In genomic region chr14:93331375-93332031, GRCh38 we compare ENCODE assay signal across 8 cellular contexts. TPM values are rescaled to one million over a fixed set of nuclear protein-coding genes. Genes with fewer than 3 reads are reported as not detected.
A peak's percentile ranks its signal among the peaks of the same experiment; 100 is the strongest.
DNase-seq lines count a peak whose midpoint lies in the region; ATAC-seq, FAIRE-seq and TF ChIP-seq lines count a peak whose summit lies in the region.

No MANE protein-coding gene starts in this region.

- H3K27me3 ChIP-seq in upper lobe of right lung: no peaks in the 10 kb centered on the region

- ATAC-seq in upper lobe of right lung: no peak
- no peak for ATAC-seq in HG03196 (IDR thresholded peaks at IDR 0.05; ENCODE audit: unreplicated experiment)

- H3K36me3 Mint-ChIP-seq in activated T-cell treated with anti-CD3 and anti-CD28 coated beads, Interleukin-2, amount 50 U/mL, for 24 hours (ENCODE audit: low read depth): peaks cover 12% of the 10 kb centered on the region

- peaks cover 61% of the 10 kb centered on the region for H3K4me1 Mint-ChIP-seq in activated T-cell treated with anti-CD3 and anti-CD28 coated beads, Interleukin-2, amount 50 U/mL, for 24 hours (ENCODE audit: low read depth)

- no peaks in the 10 kb centered on the region for H3K9me3 Mint-ChIP-seq in activated T-cell treated with anti-CD3 and anti-CD28 coated beads, Interleukin-2, amount 50 U/mL, for 24 hours

- H3K27ac ChIP-seq in upper lobe of right lung: peak overlapping the region; percentile 95

- no peak for TF ChIP-seq POLR2A in GM12892 (IDR thresholded peaks at IDR 0.05; ENCODE audit: low read depth, low read length)

- H3K36me3 ChIP-seq in upper lobe of right lung: no peaks in the 10 kb centered on the region

- H3K4me1 ChIP-seq in upper lobe of right lung: peaks cover 36% of the 10 kb centered on the region

- intact Hi-C loops in upper lobe of right lung (cut with DNase I): no loop called here

- H3K4me3 ChIP-seq in cardiac fibroblast (replicated peaks in 1 of 2; ENCODE audit: low read depth in 2 of 2, low read length in 2 of 2) (peak overlapping the region; percentile 73), upper lobe of right lung (peak overlapping the region; percentile 75)

- H3K27me3 Mint-ChIP-seq in activated T-cell treated with anti-CD3 and anti-CD28 coated beads, Interleukin-2, amount 50 U/mL, for 24 hours: no peaks in the 10 kb centered on the region

- no peaks in the 10 kb centered on the region for H3K9me3 ChIP-seq in upper lobe of right lung

- peak overlapping the region; percentile 92 for H3K27ac Mint-ChIP-seq in activated T-cell treated with anti-CD3 and anti-CD28 coated beads, Interleukin-2, amount 50 U/mL, for 24 hours

- TF ChIP-seq CTCF in cardiac fibroblast (IDR thresholded peaks at IDR 0.05; ENCODE audit: low read depth, low read length) (no peak), upper lobe of right lung (IDR thresholded peaks at IDR 0.05) (no peak)

- DNase-seq in activated T-cell treated with anti-CD3 and anti-CD28 coated beads, Interleukin-2, amount 50 U/mL, for 24 hours: no peak
- DNase-seq in activated T-cell treated with anti-CD3 and anti-CD28 coated beads for 4 hours (no peak), cardiac fibroblast (ENCODE audit: low read depth in 2 of 2) (no peak), lung microvascular endothelial cell (ENCODE audit: low read depth in 2 of 2) (peak; percentile 91 to 93), upper lobe of right lung (peak; percentile 65), GM12892 (ENCODE audit: insufficient read length) (no peak), iPS-NIHi11 (ENCODE audit: low spot score) (no peak)

- FAIRE-seq in GM12892 (lab: Jason Lieb, UNC): no peak

- H3K4me3 Mint-ChIP-seq in activated T-cell treated with anti-CD3 and anti-CD28 coated beads, Interleukin-2, amount 50 U/mL, for 24 hours: peak overlapping the region; percentile 91

RNA-seq across cellular contexts. Expression of gene BTBD7, which starts 1.3 kb away (rescaled TPM):
- total RNA-seq in lung microvascular endothelial cell: 17.2 and 27.2 TPM in 2 replicates
- 38.2 TPM for total RNA-seq in upper lobe of right lung
- polyA plus RNA-seq in GM12892 (2012; ENCODE audit: missing spikeins): 8.7 TPM

RNA-seq across cellular contexts. Expression of gene COX8C, which starts 15.5 kb away (rescaled TPM):
- total RNA-seq in lung microvascular endothelial cell (not detected in 2 replicates), upper lobe of right lung (not detected)
- polyA plus RNA-seq in GM12892 (2012; ENCODE audit: missing spikeins): not detected

Comparison
In these comparisons a context has a peak if more than half of its experiments do, and no peak if none do; other contexts are left out.
1. DNase-seq: peak in lung microvascular endothelial cell (2 of 2) and upper lobe of right lung (single experiment); none in activated T-cell treated with anti-CD3 and anti-CD28 coated beads, Interleukin-2, amount 50 U/mL, for 24 hours (single experiment), activated T-cell treated with anti-CD3 and anti-CD28 coated beads for 4 hours (single experiment), cardiac fibroblast (0 of 2), GM12892 (single experiment) and iPS-NIHi11 (single experiment).